ENCODE assay signal across 23 cellular contexts in genomic region chr13:114284680-114285079, GRCh38. TPM values are rescaled to one million over a fixed set of nuclear protein-coding genes. Genes with fewer than 3 reads are reported as not detected.
DNase-seq lines count a peak whose midpoint lies in the region; ATAC-seq and TF ChIP-seq lines count a peak whose summit lies in the region.
"Had no signal": no experiment of that assay in that cellular context is flagged by ENCODE, and none has a peak within 500 bp of the region (broad histone marks: within the 10 kb centered on the region; RNA-seq: fewer than 3 reads in every experiment).

No MANE protein-coding gene starts in this region.

- no peak overlapping the region for H4K12ac ChIP-seq in trophoblast cell (ENCODE audit: low read depth, low read length)

- no peak overlapping the region for H2AK5ac ChIP-seq in trophoblast cell (ENCODE audit: low read length)

- H3K27me3 Mint-ChIP-seq in CD8-positive, alpha-beta T cell (ENCODE audit: low read depth): no peaks in the 10 kb centered on the region
- H3K27me3 Mint-ChIP-seq: activated CD8-positive, alpha-beta T cell treated with anti-CD3 and anti-CD28 coated beads for 36 hours; naive B cell; stimulated activated naive CD8-positive, alpha-beta T cell treated with anti-CD3 and anti-CD28 coated beads, Interleukin-15, amount 100 ng/mL, for 72 hours had no signal

- H3K18ac ChIP-seq in trophoblast cell (ENCODE audit: low read length): no peak overlapping the region

- no peaks in the 10 kb centered on the region for H3K27me3 ChIP-seq in CD8-positive, alpha-beta T cell (ENCODE audit: insufficient read depth, low read length)
- H3K27me3 ChIP-seq in trophoblast cell (ENCODE audit: insufficient read depth, low read length): no peaks in the 10 kb centered on the region
- H3K27me3 ChIP-seq: foreskin keratinocyte, heart right ventricle, pancreas, Peyer's patch, right atrium auricular region, SJCRH30, tibial nerve had no signal

- no peak overlapping the region for H3K27ac Mint-ChIP-seq in CD8-positive, alpha-beta T cell

- peaks cover 6% of the 10 kb centered on the region for H3K36me3 ChIP-seq in CD8-positive, alpha-beta T cell (ENCODE audit: insufficient read depth, low read length)
- H3K36me3 ChIP-seq in HEK293 (ENCODE audit: control insufficient read depth in 2 of 2, insufficient read depth in 1 of 2, low read length in 2 of 2) (peaks cover 10 to 42% of the 10 kb centered on the region in 2 experiments; a peak in 2 of 3 replicates), trophoblast cell (ENCODE audit: control insufficient read depth in 1 of 2, insufficient read depth in 2 of 2, low read length in 2 of 2) (peaks cover 24 to 41% of the 10 kb centered on the region in 2 experiments)

- no peak overlapping the region for H3K4me3 ChIP-seq in CD8-positive, alpha-beta T cell (ENCODE audit: low read depth, low read length)
- H3K4me3 ChIP-seq in HEK293 (ENCODE audit: low read depth, low read length) (no peak overlapping the region), trophoblast cell (ENCODE audit: low read depth, low read length) (no peak overlapping the region)
- H3K4me3 ChIP-seq: heart right ventricle, pancreas, Peyer's patch, right atrium auricular region, SJCRH30, tibial nerve had no signal

- H3K4me2 ChIP-seq in trophoblast cell (ENCODE audit: low read length): no peak overlapping the region

- peaks cover 34% of the 10 kb centered on the region for H3K4me1 ChIP-seq in CD8-positive, alpha-beta T cell (ENCODE audit: insufficient read depth, low read length)
- no peaks in the 10 kb centered on the region for H3K4me1 ChIP-seq in HEK293 (ENCODE audit: control insufficient read depth, insufficient read depth, low read length)
- H3K4me1 ChIP-seq in trophoblast cell (ENCODE audit: control insufficient read depth in 1 of 2, insufficient read depth in 2 of 2, low read length in 2 of 2): peaks cover 3 to 7% of the 10 kb centered on the region in 2 experiments

- peak overlapping the region; percentile 32 for H3K4me3 Mint-ChIP-seq in CD8-positive, alpha-beta T cell
- H3K4me3 Mint-ChIP-seq: activated CD8-positive, alpha-beta T cell treated with anti-CD3 and anti-CD28 coated beads for 36 hours had no signal

- intact Hi-C loops in CD8-positive, alpha-beta T cell (cut with DNase I, micrococcal nuclease): no loop called here

- DNase-seq in CD8-positive, alpha-beta T cell: no peak
- DNase-seq in caudate nucleus (lab: John Stamatoyannopoulos, UW): no peak
- no peak for DNase-seq in trophoblast cell
- no peak for DNase-seq in NAMALWA (ENCODE audit: low spot score)
- no peak for DNase-seq in RPMI8226
- DNase-seq in 8988T: no peak
- DNase-seq: activated CD8-positive, alpha-beta T cell treated with anti-CD3 and anti-CD28 coated beads for 36 hours; activated T-cell treated with anti-CD3 and anti-CD28 coated beads, Interleukin-2, amount 50 U/mL, for 1 hour; effector CD8-positive, alpha-beta T cell; heart right ventricle; naive B cell; NCI-H1694; NCI-H2171; NCI-H524 treated with DMSO at 0.1 percent for 48 hours; pancreas; Peyer's patch; SJCRH30; stimulated activated naive CD8-positive, alpha-beta T cell treated with anti-CD3 and anti-CD28 coated beads, Interleukin-15, amount 100 ng/mL, for 72 hours had no signal

- H3K27ac ChIP-seq in CD8-positive, alpha-beta T cell (ENCODE audit: low read depth, low read length): no peak overlapping the region
- H3K27ac ChIP-seq in HEK293 (ENCODE audit: extremely low read depth, low read depth, low read length) (no peak overlapping the region), caudate nucleus (ENCODE audit: low read depth, low read length) (peak overlapping the region; percentile 5), trophoblast cell (ENCODE audit: low read depth, low read length) (no peak overlapping the region)
- H3K27ac ChIP-seq: heart right ventricle, pancreas, Peyer's patch, right atrium auricular region, SJCRH30, tibial nerve had no signal

- no peak overlapping the region for H2AFZ ChIP-seq in trophoblast cell (ENCODE audit: insufficient read depth, low read length, poor library complexity)

- H3K36me3 Mint-ChIP-seq in CD8-positive, alpha-beta T cell: peaks cover 60% of the 10 kb centered on the region

- H4K91ac ChIP-seq in trophoblast cell (ENCODE audit: low read depth, low read length): no peak overlapping the region

- peak overlapping the region; percentile 54 for H3K4ac ChIP-seq in trophoblast cell (ENCODE audit: low read depth, low read length)

- ATAC-seq in CD8-positive, alpha-beta T cell: no peak
- ATAC-seq: activated CD4-positive, CD25-positive, alpha-beta regulatory T cell treated with anti-CD3 and anti-CD28 coated beads, Interleukin-2, amount 50 U/mL, for 24 hours; activated CD8-positive, alpha-beta T cell treated with anti-CD3 and anti-CD28 coated beads for 36 hours; heart right ventricle; pancreas; stimulated activated naive CD8-positive, alpha-beta T cell treated with anti-CD3 and anti-CD28 coated beads, Interleukin-15, amount 100 ng/mL, for 72 hours had no signal

- POLR2A ChIA-PET in CD8-positive, alpha-beta T cell (lab: Charles Lee): interaction anchor here (0.9 kb wide), 1 partner anchor 29 kb away, joined by 3 read pairs; the partner anchor contains the start of gene CHAMP1
- POLR2A ChIA-PET in HEK293 (lab: Yijun Ruan, JAX): no interaction called here

- H2BK5ac ChIP-seq in trophoblast cell (ENCODE audit: low read depth, low read length, poor library complexity): no peak overlapping the region

- H3K9ac ChIP-seq in trophoblast cell (ENCODE audit: low read length): no peak overlapping the region

- no peak overlapping the region for H3K14ac ChIP-seq in trophoblast cell (ENCODE audit: low read length)

- peaks cover 14% of the 10 kb centered on the region for H3K79me1 ChIP-seq in trophoblast cell (ENCODE audit: low read length)

- H2BK12ac ChIP-seq in trophoblast cell (ENCODE audit: low read length): no peak overlapping the region

- no peak overlapping the region for H2BK120ac ChIP-seq in trophoblast cell (ENCODE audit: insufficient read depth, low read length, poor library complexity)

- WGBS in trophoblast cell (ENCODE audit: extremely low coverage, insufficient coverage, insufficient read length): no CpG with 5 or more reads among the region's 8 CpGs

- no peak for TF ChIP-seq CTCF in CD8-positive, alpha-beta T cell (IDR thresholded peaks at IDR 0.05)
- no peak for TF ChIP-seq CTCF in HEK293 (tag by site-specific recombination; IDR thresholded peaks at IDR 0.05)

- CTCF ChIA-PET in CD8-positive, alpha-beta T cell (lab: Charles Lee): no interaction called here
- CTCF ChIA-PET in HEK293 (lab: Yijun Ruan, JAX): interaction anchor here (0.6 kb wide), 1 partner anchor 255 kb away, joined by 4 read pairs; no protein-coding TSS in a partner anchor

- peaks cover 52% of the 10 kb centered on the region for H3K4me1 Mint-ChIP-seq in CD8-positive, alpha-beta T cell (ENCODE audit: low read depth)

- peaks cover 10% of the 10 kb centered on the region for H3K79me2 ChIP-seq in trophoblast cell (ENCODE audit: control insufficient read depth, insufficient read depth, low read length, poor library complexity)

- H3K23ac ChIP-seq in trophoblast cell (ENCODE audit: low read length): no peak overlapping the region

- no peaks in the 10 kb centered on the region for H3K9me3 ChIP-seq in CD8-positive, alpha-beta T cell (ENCODE audit: low read length)
- no peaks in the 10 kb centered on the region for H3K9me3 ChIP-seq in HEK293 (ENCODE audit: control insufficient read depth, insufficient read depth, low read depth, low read length)
- H3K9me3 ChIP-seq in trophoblast cell (ENCODE audit: insufficient read depth, low read depth, low read length): no peaks in the 10 kb centered on the region
- H3K9me3 ChIP-seq: heart right ventricle, pancreas, Peyer's patch, right atrium auricular region, SJCRH30, tibial nerve had no signal

- no peak overlapping the region for H4K8ac ChIP-seq in trophoblast cell (ENCODE audit: low read depth, low read length)

- no peaks in the 10 kb centered on the region for H3K9me3 Mint-ChIP-seq in CD8-positive, alpha-beta T cell
- H3K9me3 Mint-ChIP-seq: activated CD8-positive, alpha-beta T cell treated with anti-CD3 and anti-CD28 coated beads for 36 hours; naive B cell; stimulated activated naive CD8-positive, alpha-beta T cell treated with anti-CD3 and anti-CD28 coated beads, Interleukin-15, amount 100 ng/mL, for 72 hours had no signal

TF ChIP-seq in HEK293, 187 proteins besides CTCF, POLR2A, EP300 and RAD21 (continues in another document):
- no peak for TF ChIP-seq INSM2 (tag by site-specific recombination; IDR thresholded peaks at IDR 0.05)
- no peak for TF ChIP-seq ZNF148 (tag by site-specific recombination; IDR thresholded peaks at IDR 0.05; ENCODE audit: borderline replicate concordance)

RNA-seq across cellular contexts. Expression of gene UPF3A, which starts 3.3 kb away (rescaled TPM):
- 10 to 100 TPM; 33.3 to 37.0 TPM for total RNA-seq in CD8-positive, alpha-beta T cell
- 52.6 and 53.2 TPM in 2 replicates for polyA plus RNA-seq in trophoblast cell (2013)

RNA-seq across cellular contexts. Expression of gene CHAMP1, which starts 29.6 kb away (rescaled TPM):
- 10 to 100 TPM; 10.8 to 14.2 TPM for total RNA-seq in CD8-positive, alpha-beta T cell
- polyA plus RNA-seq in trophoblast cell (2013): 21.9 and 22.6 TPM in 2 replicates

RNA-seq across cellular contexts. Expression of gene CDC16, which starts 50.0 kb away (rescaled TPM):
- 10 to 100 TPM; 55.6 to 56.2 TPM for total RNA-seq in CD8-positive, alpha-beta T cell
- 48.8 and 50.6 TPM in 2 replicates for polyA plus RNA-seq in trophoblast cell (2013)
